Comparison of ENCODE assay signal across 8 cellular contexts in genomic region chr16:14501331-14502255, GRCh38.
DNase-seq lines count a peak whose midpoint lies in the region; TF ChIP-seq lines count a peak whose summit lies in the region.

No MANE protein-coding gene starts in this region.

- peaks cover 3 to 38% (median 18%) of the 10 kb centered on the region in 5 donors for H3K4me1 ChIP-seq in subcutaneous abdominal adipose tissue (ENCODE audit: control insufficient read depth in 5 of 5, insufficient read depth in 5 of 5, low read length in 5 of 5)

- H3K9me3 ChIP-seq in subcutaneous abdominal adipose tissue (ENCODE audit: control insufficient read depth in 5 of 5, low read length in 5 of 5): no peaks in the 10 kb centered on the region

- peak overlapping the region in 1 of 5 donors; percentile 29 for H3K9ac ChIP-seq in subcutaneous abdominal adipose tissue (ENCODE audit: low read length in 5 of 5)

- H3K27me3 ChIP-seq in kidney epithelial cell (ENCODE audit: control insufficient read depth, insufficient read depth, low read length) (no peaks in the 10 kb centered on the region), subcutaneous abdominal adipose tissue (ENCODE audit: control insufficient read depth in 5 of 5, insufficient read depth in 4 of 5, low read length in 5 of 5) (no peaks in the 10 kb centered on the region)

- H3K27ac ChIP-seq in subcutaneous abdominal adipose tissue (ENCODE audit: low read depth, low read length): peak overlapping the region; percentile 84

- DNase-seq in NCI-H82 (lab: John Stamatoyannopoulos, UW): peak; percentile 75
- no peak for DNase-seq in NCI-H82 treated with DMSO at 0.1 percent for 48 hours (lab: John Stamatoyannopoulos, UW; ENCODE audit: unreplicated experiment)
- DNase-seq in NCI-H524 (lab: John Stamatoyannopoulos, UW): peak; percentile 64 to 77
- DNase-seq in cerebellum (ENCODE audit: low spot score): peak; percentile 45
- DNase-seq in kidney epithelial cell (ENCODE audit: low read depth): peak; percentile 91
- no peak for DNase-seq in CD1c-positive myeloid dendritic cell (ENCODE audit: extremely low spot score)
- DNase-seq in GM19240 (ENCODE audit: insufficient read length, low spot score): no peak

- no peak for TF ChIP-seq CTCF in kidney epithelial cell (IDR thresholded peaks at IDR 0.05; ENCODE audit: insufficient read depth, low read length, poor library complexity, severe bottlenecking)

- H3K4me3 ChIP-seq in kidney epithelial cell (ENCODE audit: low read depth, low read length) (no peak overlapping the region), subcutaneous abdominal adipose tissue (ENCODE audit: low read depth in 1 of 5, low read length in 5 of 5) (peak overlapping the region in 1 of 5 donors; percentile 23)

- H3K36me3 ChIP-seq in kidney epithelial cell (ENCODE audit: control insufficient read depth, insufficient read depth, low read length): no peaks in the 10 kb centered on the region
- no peaks in the 10 kb centered on the region for H3K36me3 ChIP-seq in subcutaneous abdominal adipose tissue (ENCODE audit: control insufficient read depth in 5 of 5, insufficient read depth in 5 of 5, low read length in 5 of 5)

Comparison
In these comparisons a context has a peak if more than half of its experiments do, and no peak if none do; other contexts are left out.
1. DNase-seq: peak in NCI-H82 (single experiment), NCI-H524 (2 of 2), cerebellum (single experiment) and kidney epithelial cell (single experiment); none in NCI-H82 treated with DMSO at 0.1 percent for 48 hours (single experiment), CD1c-positive myeloid dendritic cell (single experiment) and GM19240 (single experiment).